ENCODE assay signal across 9 cellular contexts in genomic region chr21:45974073-45975016, GRCh38. TPM values are rescaled to one million over a fixed set of nuclear protein-coding genes. Genes with fewer than 3 reads are reported as not detected.
DNase-seq lines count a peak whose midpoint lies in the region; ATAC-seq, FAIRE-seq and TF ChIP-seq lines count a peak whose summit lies in the region.
"Had no signal": no experiment of that assay in that cellular context is flagged by ENCODE, and none has a peak within 500 bp of the region (broad histone marks: within the 10 kb centered on the region; RNA-seq: fewer than 3 reads in every experiment).

No MANE protein-coding gene starts in this region.

- in situ Hi-C loops in GM12878 (cut with MboI): no loop called here

- no peak for FAIRE-seq in GM12878 (lab: Jason Lieb, UNC)
- FAIRE-seq: A204.1 had no signal

- TF ChIP-seq EP300 in GM12878 (IDR thresholded peaks at IDR 0.05; ENCODE audit: borderline replicate concordance in 1 of 2, control insufficient read depth in 1 of 2, low read depth in 2 of 2, low read length in 2 of 2): no peak
- TF ChIP-seq EP300 in sigmoid colon (IDR thresholded peaks at IDR 0.05): no peak

- no TSS peak for BruUV-seq in GM12878 (replicated peaks; lab: Mats Ljungman, UMichigan)

- peak overlapping the region; percentile 64 for H2AFZ ChIP-seq in GM12878 (ENCODE audit: control insufficient read depth, low read depth, low read length)

- 3% methylated on average over 54 of the region's 59 CpGs for WGBS in GM12878 (ENCODE audit: insufficient coverage, insufficient replicate concordance, low lambda C conversion rate, missing lambda C conversion rate)
- whole genome bisulfite sequencing in sigmoid colon, 2 donors: 1 to 2% methylated on average over 59 of the region's 59 CpGs

- H3K4me3 ChIP-seq in GM12878 (no peak overlapping the region), iPS-15b (ENCODE audit: low read depth, low read length) (peak overlapping the region; percentile 66), sigmoid colon (peak overlapping the region; percentile 39 to 59 (median 47))

- RAD21 ChIA-PET in GM12878 (lab: Charles Lee; ENCODE audit: unreplicated experiment): interaction anchor here (0.6 to 1.3 kb wide), 6 partner anchors 49 to 572 kb away, joined by 3 to 7 read pairs (median 3); no protein-coding TSS in a partner anchor

- peak; percentile 18; the same call in 2 of the 3 replicates for ATAC-seq in GM12878
- no peak for ATAC-seq in HG03280 (IDR thresholded peaks at IDR 0.05; ENCODE audit: unreplicated experiment)
- no peak for ATAC-seq in GM19467 (IDR thresholded peaks at IDR 0.05; ENCODE audit: unreplicated experiment)

- H3K27me3 ChIP-seq in GM12878 (replicated peaks in 1 of 2; ENCODE audit: control insufficient read depth in 2 of 2, insufficient read depth in 2 of 2, low read length in 1 of 2): peaks cover 5 to 7% of the 10 kb centered on the region in 2 experiments; a peak in 3 of 4 replicates
- no peaks in the 10 kb centered on the region for H3K27me3 ChIP-seq in iPS-15b (ENCODE audit: control insufficient read depth, insufficient read depth, low read length)
- no peaks in the 10 kb centered on the region for H3K27me3 ChIP-seq in sigmoid colon

- H3K27ac ChIP-seq in KOPT-K1 (ENCODE audit: low read depth, low read length, poor library complexity, severe bottlenecking): peak overlapping the region; percentile 46
- H3K27ac ChIP-seq in GM12878 (ENCODE audit: control insufficient read depth, insufficient read depth): no peak overlapping the region
- H3K27ac ChIP-seq in sigmoid colon: peak overlapping the region; percentile 90 to 98 (median 98)

- POLR2A ChIA-PET in GM12878 (lab: Charles Lee): interaction anchor here (0.7 kb wide), 2 partner anchors 146 to 677 kb away, joined by 3 to 5 read pairs; no protein-coding TSS in a partner anchor

- H3K4me2 ChIP-seq in GM12878 (ENCODE audit: control insufficient read depth, insufficient read depth): peak overlapping the region; percentile 95

- no peak for TF ChIP-seq RAD21 in GM12878 (IDR thresholded peaks at IDR 0.05; ENCODE audit: insufficient read depth, low read depth, low read length)

- TF ChIP-seq POLR2A in GM12878 (IDR thresholded peaks at IDR 0.05; ENCODE audit: low read depth, low read length) (no peak), sigmoid colon (IDR thresholded peaks at IDR 0.05) (no peak)

- DNase-seq in DMS79 treated with DMSO at 0.1 percent for 48 hours (lab: John Stamatoyannopoulos, UW) (peak; percentile 21), DMS79 (lab: John Stamatoyannopoulos, UW) (no peak), GM12878 (ENCODE audit: low read depth, low spot score) (no peak), sigmoid colon (peak; percentile 89)

- H3K4me1 ChIP-seq in GM12878 (ENCODE audit: control insufficient read depth, insufficient read depth, low read length) (peaks cover 8% of the 10 kb centered on the region), iPS-15b (ENCODE audit: control insufficient read depth, insufficient read depth, low read length) (peaks cover 7% of the 10 kb centered on the region), sigmoid colon (peaks cover 0 to 82% (median 80%) of the 10 kb centered on the region in 4 donors)

- H3K9ac ChIP-seq in GM12878 (ENCODE audit: control insufficient read depth, insufficient read depth, low read length): peak overlapping the region; percentile 35; the same call in 1 of the 2 replicates
- peak overlapping the region; percentile 76 for H3K9ac ChIP-seq in iPS-15b (ENCODE audit: low read depth, low read length)

- no peaks in the 10 kb centered on the region for H3K9me3 ChIP-seq in KOPT-K1 (ENCODE audit: insufficient read depth, low read length, poor library complexity, severe bottlenecking)
- no peaks in the 10 kb centered on the region for H3K9me3 ChIP-seq in GM12878 (replicated peaks; ENCODE audit: control insufficient read depth, insufficient read depth, low read length)
- H3K9me3 ChIP-seq in iPS-15b (ENCODE audit: control insufficient read depth, insufficient read depth, low read length): no peaks in the 10 kb centered on the region
- H3K9me3 ChIP-seq in sigmoid colon: no peaks in the 10 kb centered on the region

- intact Hi-C loops in GM12878 (cut with micrococcal nuclease; ENCODE audit: unreplicated experiment): loop anchor here (5.0 kb wide), 1 partner anchor 168 kb away; no protein-coding TSS in a partner anchor
- intact Hi-C loops in sigmoid colon (cut with DNase I): loop anchor here (5.0 kb wide), 1 partner anchor 253 kb away; the partner anchor contains the start of gene LSS

- TF ChIP-seq CTCF in GM12878 (IDR thresholded peaks at IDR 0.05 in 2 of 3, conservative IDR thresholded peaks at IDR 0.05 in 1 of 3; ENCODE audit: control insufficient read depth in 2 of 3, extremely low read depth in 1 of 3, insufficient read depth in 1 of 3, low read depth in 3 of 3, low read length in 3 of 3) (no peak), sigmoid colon (IDR thresholded peaks at IDR 0.05) (no peak)

- no peaks in the 10 kb centered on the region for H3K79me2 ChIP-seq in GM12878 (ENCODE audit: control insufficient read depth, insufficient read depth, low read length)

- H4K20me1 ChIP-seq in GM12878 (ENCODE audit: control insufficient read depth, insufficient read depth): no peaks in the 10 kb centered on the region

- CTCF ChIA-PET in GM12878 (lab: Yijun Ruan, JAX): interaction anchor here (0.6 to 3.4 kb wide), 4 partner anchors 11 to 169 kb away, joined by 3 to 19 read pairs (median 4); no protein-coding TSS in a partner anchor

- H3K36me3 ChIP-seq in KOPT-K1 (ENCODE audit: insufficient read depth, low read length) (no peaks in the 10 kb centered on the region), GM12878 (ENCODE audit: control insufficient read depth in 2 of 2, insufficient read depth in 2 of 2, low read length in 1 of 2) (no peaks in the 10 kb centered on the region), iPS-15b (ENCODE audit: control insufficient read depth, insufficient read depth, low read length) (no peaks in the 10 kb centered on the region), sigmoid colon (no peaks in the 10 kb centered on the region)

- SMC1A ChIA-PET in GM12878 (lab: Charles Lee; ENCODE audit: uncharacterized antibody, unreplicated experiment): interaction anchor here (1.0 kb wide), 1 partner anchor 169 kb away, joined by 6 read pairs; no protein-coding TSS in a partner anchor

TF ChIP-seq in GM12878, 131 proteins besides CTCF, POLR2A, EP300 and RAD21 (continues in another document):
- TF ChIP-seq SREBF1 (IDR thresholded peaks at IDR 0.05; ENCODE audit: low read length) (no peak), MXI1 (IDR thresholded peaks at IDR 0.05; ENCODE audit: low read depth, low read length) (no peak), PKNOX1 (IDR thresholded peaks at IDR 0.05) (no peak), ZNF274 (IDR thresholded peaks at IDR 0.05; ENCODE audit: insufficient read depth, insufficient read length) (no peak), DPF2 (IDR thresholded peaks at IDR 0.05) (no peak), BCL3 (IDR thresholded peaks at IDR 0.05; ENCODE audit: borderline replicate concordance, insufficient read depth, low read depth, low read length, poor library complexity, severe bottlenecking) (no peak), BACH1 (IDR thresholded peaks at IDR 0.05; ENCODE audit: borderline replicate concordance) (no peak), CEBPB (IDR thresholded peaks at IDR 0.05; ENCODE audit: borderline replicate concordance in 1 of 2, low read depth in 2 of 2, low read length in 2 of 2) (no peak)

RNA-seq across cellular contexts. Expression of gene COL6A1, which starts 7.2 kb away (rescaled TPM):
- 0.47 and 0.56 TPM in 2 replicates for total RNA-seq in GM12878 (2013; cell fraction: nucleolus; rRNA removed)
- not detected in 2 replicates for total RNA-seq in GM12878 (2014; rRNA removed)
- total RNA-seq in GM12878 (2014; rRNA removed; fragmentation: Illumina TruSeq; extraction: Trizol): not detected in 2 replicates
- total RNA-seq in GM12878 (2021): 1.1 and 1.3 TPM in 2 replicates
- not detected for polyA plus RNA-seq in GM12878 (2011; ENCODE audit: low read depth)
- polyA plus RNA-seq in GM12878 (2011; rRNA removed): not detected in 2 replicates
- polyA plus RNA-seq in GM12878 (2011; cell fraction: cytosol; rRNA removed): 0.09 and 0.17 TPM in 2 replicates
- 0.99 and 1.0 TPM in 2 replicates for polyA plus RNA-seq in GM12878 (2011; cell fraction: nucleus; rRNA removed)
- polyA plus RNA-seq in GM12878 (2012): 0.38 and 0.58 TPM in 2 replicates
- polyA plus RNA-seq in GM12878 (2014; fragmentation: Illumina TruSeq; extraction: Trizol): not detected in 2 replicates
- polyA plus RNA-seq in GM12878 (2014; fragmentation: Nextera tagmentation; extraction: Ambion mirVana): not detected
- polyA plus RNA-seq in GM12878 (2014; rRNA removed): not detected in 2 replicates
- polyA plus RNA-seq in GM12878 (2016; fragmentation: Nextera tagmentation; extraction: Ambion mirVana): under 1 TPM; 0.12 to 0.20 TPM
- polyA minus RNA-seq in GM12878 (2011; rRNA and poly(A)+ RNA removed): not detected in 2 replicates
- not detected in 2 replicates for polyA minus RNA-seq in GM12878 (2011; cell fraction: cytosol; rRNA and poly(A)+ RNA removed)
- polyA minus RNA-seq in GM12878 (2011; cell fraction: nucleus; rRNA and poly(A)+ RNA removed): 0.19 and 0.36 TPM in 2 replicates
- total RNA-seq in sigmoid colon: 1,000 to 10,000 TPM in 2 of 4 donors, 100 to 1,000 TPM in 2; 622 to 1,755 (median 1,184) TPM
- 100 to 1,000 TPM in 1 of 3 donors, 10 to 100 TPM in 2; 14.3 to 131 (median 28.2) TPM for polyA plus RNA-seq in sigmoid colon

Comparison
In these comparisons a context has a peak if more than half of its experiments do, and no peak if none do; other contexts are left out.
1. DNase-seq: peak in DMS79 treated with DMSO at 0.1 percent for 48 hours (single experiment) and sigmoid colon (single experiment); none in DMS79 (single experiment) and GM12878 (single experiment).
2. RNA of gene COL6A1, which starts 7.2 kb away (total RNA-seq): 622 to 1,755 TPM in sigmoid colon; 0.47 to 1.3 TPM in GM12878; every median in the first group is over 100 times any median in the second.